ENCODE assay signal across 1 cellular context in the genomic region with DNA sequence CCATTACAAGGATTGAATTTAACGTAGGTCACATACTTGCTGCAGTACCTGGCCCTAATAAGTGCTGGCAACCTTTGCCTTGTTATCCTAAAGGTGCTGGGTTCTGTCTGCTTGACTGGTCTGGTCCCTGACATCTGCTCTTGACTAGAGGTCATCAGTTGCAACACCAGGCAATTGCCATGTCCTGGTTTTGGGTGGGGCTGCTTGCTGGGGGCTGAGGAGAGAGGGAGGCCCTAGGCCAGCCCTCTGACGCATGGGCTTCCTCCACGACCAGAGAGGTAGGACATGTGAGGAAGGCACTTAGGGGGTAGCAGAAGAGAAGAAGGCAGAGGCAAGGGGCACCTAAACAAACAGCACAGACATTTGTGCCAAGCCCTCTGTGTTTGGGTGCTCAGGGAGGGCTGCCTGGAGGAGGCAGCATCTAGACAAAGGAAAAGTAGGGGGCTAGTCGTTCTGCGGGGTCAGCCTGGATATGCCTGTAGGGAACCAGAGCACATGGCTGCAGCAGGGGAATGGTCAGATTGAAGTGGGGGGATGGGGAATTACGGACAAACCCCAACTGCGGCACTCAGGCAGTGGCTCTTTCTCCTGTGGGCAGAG.
TF ChIP-seq lines count a peak whose summit lies in the region.

No MANE protein-coding gene starts in this region.

TF ChIP-seq in A549, 52 proteins besides CTCF, POLR2A, EP300 and RAD21 (continued from another document):
- peak; percentile 66 for TF ChIP-seq ZFP36 (IDR thresholded peaks at IDR 0.05; ENCODE audit: borderline replicate concordance, partially characterized antibody)
